ENCODE assay signal across 1 cellular context in genomic region chr20:49935746-49936152, GRCh38.
A peak's percentile ranks its signal among the peaks of the same experiment; 100 is the strongest.
TF ChIP-seq lines count a peak whose summit lies in the region.

No MANE protein-coding gene starts in this region.

TF ChIP-seq in K562, 482 proteins besides CTCF, POLR2A, EP300 and RAD21 (continued from another document):
- TF ChIP-seq, protein P1, sequence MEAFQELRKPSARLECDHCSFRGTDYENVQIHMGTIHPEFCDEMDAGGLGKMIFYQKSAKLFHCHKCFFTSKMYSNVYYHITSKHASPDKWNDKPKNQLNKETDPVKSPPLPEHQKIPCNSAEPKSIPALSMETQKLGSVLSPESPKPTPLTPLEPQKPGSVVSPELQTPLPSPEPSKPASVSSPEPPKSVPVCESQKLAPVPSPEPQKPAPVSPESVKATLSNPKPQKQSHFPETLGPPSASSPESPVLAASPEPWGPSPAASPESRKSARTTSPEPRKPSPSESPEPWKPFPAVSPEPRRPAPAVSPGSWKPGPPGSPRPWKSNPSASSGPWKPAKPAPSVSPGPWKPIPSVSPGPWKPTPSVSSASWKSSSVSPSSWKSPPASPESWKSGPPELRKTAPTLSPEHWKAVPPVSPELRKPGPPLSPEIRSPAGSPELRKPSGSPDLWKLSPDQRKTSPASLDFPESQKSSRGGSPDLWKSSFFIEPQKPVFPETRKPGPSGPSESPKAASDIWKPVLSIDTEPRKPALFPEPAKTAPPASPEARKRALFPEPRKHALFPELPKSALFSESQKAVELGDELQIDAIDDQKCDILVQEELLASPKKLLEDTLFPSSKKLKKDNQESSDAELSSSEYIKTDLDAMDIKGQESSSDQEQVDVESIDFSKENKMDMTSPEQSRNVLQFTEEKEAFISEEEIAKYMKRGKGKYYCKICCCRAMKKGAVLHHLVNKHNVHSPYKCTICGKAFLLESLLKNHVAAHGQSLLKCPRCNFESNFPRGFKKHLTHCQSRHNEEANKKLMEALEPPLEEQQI (IDR thresholded peaks at IDR 0.05), result 0 out of 2 replicates have a peak, but pooled peaks have one; percentile 32
- TF ChIP-seq ZNF146 (CRISPR knock-in tag; IDR thresholded peaks at IDR 0.05; ENCODE audit: unreplicated experiment), result no peak
- TF ChIP-seq RBM34 (IDR thresholded peaks at IDR 0.05; ENCODE audit: borderline replicate concordance, insufficient read depth, low read length), result no peak
- peak; percentile 87 for TF ChIP-seq BCOR (IDR thresholded peaks at IDR 0.05)
- TF ChIP-seq, protein P2, sequence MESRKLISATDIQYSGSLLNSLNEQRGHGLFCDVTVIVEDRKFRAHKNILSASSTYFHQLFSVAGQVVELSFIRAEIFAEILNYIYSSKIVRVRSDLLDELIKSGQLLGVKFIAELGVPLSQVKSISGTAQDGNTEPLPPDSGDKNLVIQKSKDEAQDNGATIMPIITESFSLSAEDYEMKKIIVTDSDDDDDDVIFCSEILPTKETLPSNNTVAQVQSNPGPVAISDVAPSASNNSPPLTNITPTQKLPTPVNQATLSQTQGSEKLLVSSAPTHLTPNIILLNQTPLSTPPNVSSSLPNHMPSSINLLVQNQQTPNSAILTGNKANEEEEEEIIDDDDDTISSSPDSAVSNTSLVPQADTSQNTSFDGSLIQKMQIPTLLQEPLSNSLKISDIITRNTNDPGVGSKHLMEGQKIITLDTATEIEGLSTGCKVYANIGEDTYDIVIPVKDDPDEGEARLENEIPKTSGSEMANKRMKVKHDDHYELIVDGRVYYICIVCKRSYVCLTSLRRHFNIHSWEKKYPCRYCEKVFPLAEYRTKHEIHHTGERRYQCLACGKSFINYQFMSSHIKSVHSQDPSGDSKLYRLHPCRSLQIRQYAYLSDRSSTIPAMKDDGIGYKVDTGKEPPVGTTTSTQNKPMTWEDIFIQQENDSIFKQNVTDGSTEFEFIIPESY (CRISPR knock-in tag; IDR thresholded peaks at IDR 0.05), result peak; percentile 76; the same call in 1 of the 2 replicates
- no peak for TF ChIP-seq ZNF282 (CRISPR knock-in tag; IDR thresholded peaks at IDR 0.05)
- TF ChIP-seq GTF2E2 (tag; IDR thresholded peaks at IDR 0.05), result peak; percentile 43; the same call in 1 of the 2 replicates
- TF ChIP-seq ZNF41 (CRISPR knock-in tag; conservative IDR thresholded peaks at IDR 0.05), result no peak
- peak; percentile 32; the same call in 1 of the 2 replicates for TF ChIP-seq MEF2A (IDR thresholded peaks at IDR 0.05; ENCODE audit: control insufficient read depth, low read depth, low read length)
- no peak for TF ChIP-seq ZNF592 (IDR thresholded peaks at IDR 0.05)
- TF ChIP-seq, protein P3, sequence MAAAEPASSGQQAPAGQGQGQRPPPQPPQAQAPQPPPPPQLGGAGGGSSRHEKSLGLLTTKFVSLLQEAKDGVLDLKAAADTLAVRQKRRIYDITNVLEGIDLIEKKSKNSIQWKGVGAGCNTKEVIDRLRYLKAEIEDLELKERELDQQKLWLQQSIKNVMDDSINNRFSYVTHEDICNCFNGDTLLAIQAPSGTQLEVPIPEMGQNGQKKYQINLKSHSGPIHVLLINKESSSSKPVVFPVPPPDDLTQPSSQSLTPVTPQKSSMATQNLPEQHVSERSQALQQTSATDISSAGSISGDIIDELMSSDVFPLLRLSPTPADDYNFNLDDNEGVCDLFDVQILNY (CRISPR knock-in tag; IDR thresholded peaks at IDR 0.05), result no peak
- peak; percentile 57 for TF ChIP-seq EP400 (IDR thresholded peaks at IDR 0.05)
